8 cellular contexts compared by ENCODE assay signal in the genomic region with DNA sequence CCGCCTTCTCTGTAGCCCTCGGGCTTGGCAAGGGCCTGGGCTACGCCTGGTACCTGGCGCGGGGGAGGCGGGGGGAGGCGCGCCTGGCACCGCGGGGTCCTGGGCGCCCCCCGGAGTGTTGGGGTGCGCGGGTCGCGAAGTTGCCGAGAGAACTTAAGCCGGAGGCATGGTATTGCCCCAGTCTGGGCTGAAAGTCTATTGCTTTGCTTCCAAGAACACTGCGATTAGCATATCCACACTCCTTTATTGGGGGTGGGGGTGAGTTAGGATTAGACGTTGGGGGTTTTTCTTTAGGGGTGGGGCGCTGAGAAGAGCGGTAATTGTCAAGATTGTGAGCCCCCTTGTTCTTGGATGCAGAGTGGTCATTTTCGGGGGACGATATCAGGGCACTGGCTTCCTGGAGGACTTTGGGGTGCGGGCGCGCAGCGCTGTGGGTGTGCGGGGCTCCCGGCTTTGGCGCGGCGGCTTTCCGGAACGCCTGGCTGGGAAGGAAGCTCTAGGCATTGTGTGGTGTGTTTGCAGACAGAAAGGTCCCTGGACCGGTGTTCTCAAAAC. TPM values are rescaled to one million over a fixed set of nuclear protein-coding genes. Genes with fewer than 3 reads are reported as not detected.
DNase-seq lines count a peak whose midpoint lies in the region; ATAC-seq and TF ChIP-seq lines count a peak whose summit lies in the region.

No MANE protein-coding gene starts in this region.

- peak overlapping the region; percentile 75 for H3K4me3 ChIP-seq in iPS-18c (ENCODE audit: insufficient read depth, low read depth, low read length)

- POLR2A ChIA-PET in CD4-positive, alpha-beta T cell (lab: Charles Lee): no interaction called here

- intact Hi-C loops in CD4-positive, alpha-beta T cell (cut with DNase I, micrococcal nuclease): no loop called here

- peaks cover 63% of the 10 kb centered on the region for H3K27me3 Mint-ChIP-seq in CD4-positive, alpha-beta T cell
- peaks cover 57% of the 10 kb centered on the region for H3K27me3 Mint-ChIP-seq in activated naive CD8-positive, alpha-beta T cell treated with anti-CD3 and anti-CD28 coated beads, Interleukin-2, amount 50 U/mL, for 24 hours
- peaks cover 50 to 69% of the 10 kb centered on the region in 2 donors for H3K27me3 Mint-ChIP-seq in stimulated activated naive B cell treated with anti-CD40 and anti-IgM and Interleukin-4, amounts not matched to agents 10 μg/mL and 1 μg/mL and 100 μg/mL, for 72 hours

- TF ChIP-seq CTCF in CD4-positive, alpha-beta T cell (IDR thresholded peaks at IDR 0.05): no peak

- in situ Hi-C loops in ACHN (cut with HindIII; ENCODE audit: low pct_ligation_motif_present, low pct_unique_long_range_greater_than_20kb, low sequenced_read_pairs): no loop called here

- H3K27me3 ChIP-seq in CD4-positive, alpha-beta T cell (ENCODE audit: control insufficient read depth, insufficient read depth, low read length): peaks cover 44% of the 10 kb centered on the region

- CTCF ChIA-PET in CD4-positive, alpha-beta T cell (lab: Charles Lee): no interaction called here

- peak overlapping the region; percentile 81 for H3K4me3 Mint-ChIP-seq in CD4-positive, alpha-beta T cell
- H3K4me3 Mint-ChIP-seq in activated naive CD8-positive, alpha-beta T cell treated with anti-CD3 and anti-CD28 coated beads, Interleukin-2, amount 50 U/mL, for 24 hours: peak overlapping the region; percentile 72
- H3K4me3 Mint-ChIP-seq in stimulated activated naive B cell treated with anti-CD40 and anti-IgM and Interleukin-4, amounts not matched to agents 10 μg/mL and 1 μg/mL and 100 μg/mL, for 72 hours: peak overlapping the region; percentile 83

- no peak overlapping the region for H3K27ac ChIP-seq in CD4-positive, alpha-beta T cell (ENCODE audit: low read depth, low read length)

- no peaks in the 10 kb centered on the region for H3K9me3 Mint-ChIP-seq in CD4-positive, alpha-beta T cell
- no peaks in the 10 kb centered on the region for H3K9me3 Mint-ChIP-seq in activated naive CD8-positive, alpha-beta T cell treated with anti-CD3 and anti-CD28 coated beads, Interleukin-2, amount 50 U/mL, for 24 hours
- no peaks in the 10 kb centered on the region for H3K9me3 Mint-ChIP-seq in stimulated activated naive B cell treated with anti-CD40 and anti-IgM and Interleukin-4, amounts not matched to agents 10 μg/mL and 1 μg/mL and 100 μg/mL, for 72 hours

- ATAC-seq in CD4-positive, alpha-beta T cell (ENCODE audit: poor library complexity): no peak
- peak; percentile 5 for ATAC-seq in HG02870 (IDR thresholded peaks at IDR 0.05; ENCODE audit: unreplicated experiment)
- peak; percentile 4 for ATAC-seq in activated naive CD8-positive, alpha-beta T cell treated with anti-CD3 and anti-CD28 coated beads, Interleukin-2, amount 50 U/mL, for 24 hours
- ATAC-seq in stimulated activated naive B cell treated with anti-CD40 and anti-IgM and Interleukin-4, amounts not matched to agents 10 μg/mL and 1 μg/mL and 100 μg/mL, for 72 hours (replicated peaks): no peak
- ATAC-seq in HG03457 (IDR thresholded peaks at IDR 0.05; ENCODE audit: unreplicated experiment): no peak

- H3K27ac Mint-ChIP-seq in CD4-positive, alpha-beta T cell: no peak overlapping the region
- no peak overlapping the region for H3K27ac Mint-ChIP-seq in activated naive CD8-positive, alpha-beta T cell treated with anti-CD3 and anti-CD28 coated beads, Interleukin-2, amount 50 U/mL, for 24 hours
- H3K27ac Mint-ChIP-seq in stimulated activated naive B cell treated with anti-CD40 and anti-IgM and Interleukin-4, amounts not matched to agents 10 μg/mL and 1 μg/mL and 100 μg/mL, for 72 hours: peak overlapping the region; percentile 42

- peaks cover 16% of the 10 kb centered on the region for H3K4me1 Mint-ChIP-seq in CD4-positive, alpha-beta T cell (ENCODE audit: low read depth)
- peaks cover 14% of the 10 kb centered on the region for H3K4me1 Mint-ChIP-seq in activated naive CD8-positive, alpha-beta T cell treated with anti-CD3 and anti-CD28 coated beads, Interleukin-2, amount 50 U/mL, for 24 hours
- H3K4me1 Mint-ChIP-seq in stimulated activated naive B cell treated with anti-CD40 and anti-IgM and Interleukin-4, amounts not matched to agents 10 μg/mL and 1 μg/mL and 100 μg/mL, for 72 hours: peaks cover 11 to 23% of the 10 kb centered on the region in 2 donors

- H3K36me3 Mint-ChIP-seq in CD4-positive, alpha-beta T cell (ENCODE audit: low read depth): no peaks in the 10 kb centered on the region
- H3K36me3 Mint-ChIP-seq in activated naive CD8-positive, alpha-beta T cell treated with anti-CD3 and anti-CD28 coated beads, Interleukin-2, amount 50 U/mL, for 24 hours (ENCODE audit: low read depth): no peaks in the 10 kb centered on the region
- H3K36me3 Mint-ChIP-seq in stimulated activated naive B cell treated with anti-CD40 and anti-IgM and Interleukin-4, amounts not matched to agents 10 μg/mL and 1 μg/mL and 100 μg/mL, for 72 hours: no peaks in the 10 kb centered on the region

- no peaks in the 10 kb centered on the region for H3K9me3 ChIP-seq in CD4-positive, alpha-beta T cell (ENCODE audit: control insufficient read depth, low read length)
- H3K9me3 ChIP-seq in iPS-18c (ENCODE audit: control insufficient read depth, insufficient read depth, low read length): no peaks in the 10 kb centered on the region

- no peak for DNase-seq in CD4-positive, alpha-beta T cell
- DNase-seq in activated naive CD8-positive, alpha-beta T cell treated with anti-CD3 and anti-CD28 coated beads, Interleukin-2, amount 50 U/mL, for 24 hours: no peak
- DNase-seq in stimulated activated naive B cell treated with anti-CD40 and anti-IgM and Interleukin-4, amounts not matched to agents 10 μg/mL and 1 μg/mL and 100 μg/mL, for 72 hours: no peak
- DNase-seq in ACHN: no peak
- no peak for DNase-seq in NK-92 (lab: John Stamatoyannopoulos, UW; ENCODE audit: unreplicated experiment)

RNA-seq across cellular contexts. Expression of gene TANC1, which starts 0.8 kb away (rescaled TPM):
- under 1 TPM; 0.41 to 0.47 TPM for total RNA-seq in CD4-positive, alpha-beta T cell

Comparison
In these comparisons a context has a peak if more than half of its experiments do, and no peak if none do; other contexts are left out.
1. ATAC-seq: peak in HG02870 (single experiment) and activated naive CD8-positive, alpha-beta T cell treated with anti-CD3 and anti-CD28 coated beads, Interleukin-2, amount 50 U/mL, for 24 hours (single experiment); none in CD4-positive, alpha-beta T cell (single experiment), stimulated activated naive B cell treated with anti-CD40 and anti-IgM and Interleukin-4, amounts not matched to agents 10 μg/mL and 1 μg/mL and 100 μg/mL, for 72 hours (0 of 2) and HG03457 (single experiment).
2. Peak in every context shown above with its lines, with median percentiles within 50 percentile points of each other: H3K4me3 Mint-ChIP-seq.